In the genomic region with DNA sequence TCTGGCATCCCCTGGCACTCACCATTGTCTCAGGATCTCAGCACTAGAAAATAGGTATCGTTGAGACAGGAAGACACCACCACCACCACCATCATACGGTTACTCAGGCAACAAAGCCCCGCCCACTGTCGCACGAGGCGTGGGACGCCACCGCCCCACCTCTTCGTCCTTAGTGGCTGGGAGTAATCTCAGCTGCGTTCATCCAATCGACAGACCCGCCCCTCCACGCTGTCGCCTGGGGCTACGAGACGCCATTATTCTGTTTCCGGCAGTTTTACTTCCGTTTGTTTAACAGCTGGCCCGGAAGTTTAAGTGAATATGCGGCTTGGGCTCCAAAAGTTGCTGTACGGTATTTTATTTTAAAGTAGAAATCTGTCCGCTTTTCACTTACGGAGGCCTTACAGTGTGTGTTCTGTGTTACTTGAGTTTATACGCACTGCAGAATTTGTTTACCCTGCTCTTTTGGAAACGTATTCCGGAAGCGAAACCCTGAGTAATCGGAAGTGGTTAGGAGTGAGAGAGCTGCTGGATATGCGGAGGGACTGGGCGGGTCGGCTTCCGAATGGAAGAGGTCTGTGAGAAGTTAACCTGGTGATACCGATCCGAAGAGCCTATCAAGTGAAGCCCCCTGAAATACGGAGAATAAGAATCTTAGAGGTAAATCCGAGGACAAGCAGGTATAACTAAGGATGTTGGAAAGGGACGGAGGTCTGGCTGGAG, we compare ENCODE assay signal across 8 cellular contexts. TPM values are rescaled to one million over a fixed set of nuclear protein-coding genes. Genes with fewer than 3 reads are reported as not detected.
DNase-seq lines count a peak whose midpoint lies in the region; ATAC-seq and TF ChIP-seq lines count a peak whose summit lies in the region.

A gene with protein sequence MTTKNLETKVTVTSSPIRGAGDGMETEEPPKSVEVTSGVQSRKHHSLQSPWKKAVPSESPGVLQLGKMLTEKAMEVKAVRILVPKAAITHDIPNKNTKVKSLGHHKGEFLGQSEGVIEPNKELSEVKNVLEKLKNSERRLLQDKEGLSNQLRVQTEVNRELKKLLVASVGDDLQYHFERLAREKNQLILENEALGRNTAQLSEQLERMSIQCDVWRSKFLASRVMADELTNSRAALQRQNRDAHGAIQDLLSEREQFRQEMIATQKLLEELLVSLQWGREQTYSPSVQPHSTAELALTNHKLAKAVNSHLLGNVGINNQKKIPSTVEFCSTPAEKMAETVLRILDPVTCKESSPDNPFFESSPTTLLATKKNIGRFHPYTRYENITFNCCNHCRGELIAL (plus strand): TSS at position 510 of the 720 bp plus-strand sequence. CDS start 1,328 bp downstream, outside the sequence.
Gene NME7 (minus strand): TSS at position 112 of the 720 bp plus-strand sequence. CDS start 87 bp downstream, at position 25.

- H3K4me1 ChIP-seq in prostate gland (replicated peaks): no peaks in the 10 kb centered on the region
- no peaks in the 10 kb centered on the region for H3K4me1 ChIP-seq in urinary bladder (ENCODE audit: insufficient read depth)

- WGBS in prostate gland: under 1% methylated on average over 37 of the region's 37 CpGs
- WGBS in urinary bladder: under 1% methylated on average over 37 of the region's 37 CpGs

- H3K27ac ChIP-seq in prostate gland (peak within 1 kb of the TSS; percentile 82 to 86), urinary bladder (ENCODE audit: low read depth) (peak within 1 kb of the TSS; percentile 53)

- intact Hi-C loops in left ventricle myocardium superior (cut with micrococcal nuclease): no loop called here
- intact Hi-C loops in prostate gland (cut with DNase I): loop anchor here (10.0 kb wide), 1 partner anchor 177 kb away; no protein-coding TSS in a partner anchor

- ATAC-seq in HG02870 (IDR thresholded peaks at IDR 0.05; ENCODE audit: unreplicated experiment): peak; percentile 96
- ATAC-seq in left ventricle myocardium superior: peak; percentile 100

- peak within 1 kb of the TSS; percentile 54 to 59 for H3K4me3 ChIP-seq in prostate gland
- peak within 1 kb of the TSS; percentile 68 for H3K4me3 ChIP-seq in urinary bladder (ENCODE audit: low read depth, low read length)

- DNase-seq in GM13976 (ENCODE audit: low spot score): peak; percentile 84
- peak; percentile 94 for DNase-seq in NCI-H146 treated with DMSO at 0.1 percent for 48 hours (lab: John Stamatoyannopoulos, UW; ENCODE audit: unreplicated experiment)
- peak; percentile 94 to 99 (median 97) for DNase-seq in T-helper 1 cell
- DNase-seq in amygdala (lab: John Stamatoyannopoulos, UW): peak; percentile 59 to 98 (median 92)
- peak; percentile 97 for DNase-seq in left ventricle myocardium superior
- peak; percentile 96 for DNase-seq in prostate gland (ENCODE audit: low spot score)

- H3K27me3 ChIP-seq in prostate gland (replicated peaks; ENCODE audit: insufficient read depth): no peaks in the 10 kb centered on the region

- in situ Hi-C loops in GM13976 (cut with MboI; ENCODE audit: low sequenced_read_pairs, unreplicated experiment): no loop called here

- H3K36me3 ChIP-seq in prostate gland (no peaks in the 10 kb centered on the region), urinary bladder (ENCODE audit: insufficient read depth) (peaks cover 2% of the 10 kb centered on the region)

- peak; percentile 31 for TF ChIP-seq POLR2A in prostate gland (IDR thresholded peaks at IDR 0.05)

- TF ChIP-seq CTCF in GM13976 (IDR thresholded peaks at IDR 0.05; ENCODE audit: borderline replicate concordance, control extremely low read depth, extremely low read depth, insufficient read depth, missing control alignments): no peak
- no peak for TF ChIP-seq CTCF in prostate gland (IDR thresholded peaks at IDR 0.05)

- H3K9me3 ChIP-seq in prostate gland: no peaks in the 10 kb centered on the region

RNA-seq across cellular contexts. Expression of the first gene that starts in this region (rescaled TPM):
- 24.2 TPM for total RNA-seq in left ventricle myocardium superior
- 10 to 100 TPM; 18.8 to 21.7 TPM for total RNA-seq in prostate gland
- total RNA-seq in urinary bladder: 55.5 TPM
- 16.7 TPM for polyA plus RNA-seq in urinary bladder

RNA-seq across cellular contexts. Expression of gene NME7, which starts in this region (rescaled TPM):
- total RNA-seq in left ventricle myocardium superior (10.2 TPM), prostate gland (10 to 100 TPM; 10.3 to 16.3 TPM), urinary bladder (22.8 TPM)
- 24.4 TPM for polyA plus RNA-seq in urinary bladder

Comparison
In these comparisons a context has a peak if more than half of its experiments do, and no peak if none do; other contexts are left out.
1. Peak in every context shown above with its lines: DNase-seq, ATAC-seq, H3K4me3 ChIP-seq and H3K27ac ChIP-seq.